In genomic region chr7:23193650-23194227, GRCh38 we compare ENCODE assay signal across 3 cellular contexts. TPM values are rescaled to one million over a fixed set of nuclear protein-coding genes. Genes with fewer than 3 reads are reported as not detected.
"Had no signal": no experiment of that assay in that cellular context is flagged by ENCODE, and none has a peak within 500 bp of the region (broad histone marks: within the 10 kb centered on the region; RNA-seq: fewer than 3 reads in every experiment).

No MANE protein-coding gene starts in this region.

RNA-seq across cellular contexts. Expression of gene GPNMB, which starts 52.8 kb away (rescaled TPM):
- total RNA-seq: natural killer cell treated with Interleukin-12 subunit alpha and Interleukin-12 subunit beta and Interleukin-15 and Interleukin-18, amount 100 ng/mL, for 72 hours; neural crest cell had no signal
- polyA plus RNA-seq: naive thymus-derived CD8-positive, alpha-beta T cell had no signal
